ENCODE assay signal across 1 cellular context in genomic region chr19:49442793-49443365, GRCh38.
TF ChIP-seq lines count a peak whose summit lies in the region.

No MANE protein-coding gene starts in this region.

TF ChIP-seq in K562, 482 proteins besides CTCF, POLR2A, EP300 and RAD21 (continues in another document):
- TF ChIP-seq HLTF (IDR thresholded peaks at IDR 0.05) (no peak), PHF8 (IDR thresholded peaks at IDR 0.05; ENCODE audit: borderline replicate concordance, low read length) (peak; percentile 59; the same call in 1 of the 2 replicates), ZNF707 (CRISPR knock-in tag; conservative IDR thresholded peaks at IDR 0.05) (no peak), ZNF57 (CRISPR knock-in tag; IDR thresholded peaks at IDR 0.05) (no peak), ZEB2 (IDR thresholded peaks at IDR 0.05) (no peak), MECOM (CRISPR knock-in tag; IDR thresholded peaks at IDR 0.05) (no peak), LCOR (CRISPR knock-in tag; IDR thresholded peaks at IDR 0.05) (0 out of 2 replicates have a peak, but pooled peaks have one; percentile 14), BRD9 (IDR thresholded peaks at IDR 0.05; ENCODE audit: low read depth, partially characterized antibody) (no peak), E2F5 (CRISPR knock-in tag; IDR thresholded peaks at IDR 0.05) (no peak), POLR2B (IDR thresholded peaks at IDR 0.05; ENCODE audit: low read depth, partially characterized antibody) (no peak), ID3 (CRISPR knock-in tag; IDR thresholded peaks at IDR 0.05) (no peak), ID3 (tag; IDR thresholded peaks at IDR 0.05) (no peak), UBTF (IDR thresholded peaks at IDR 0.05; ENCODE audit: borderline replicate concordance in 1 of 2, low read depth in 2 of 2, low read length in 2 of 2) (0 out of 4 replicates have a peak, but pooled peaks of 1 of the 2 experiments have one; percentile 8), NR2C2 (CRISPR knock-in tag; IDR thresholded peaks at IDR 0.05) (no peak), NR2C2 (tag; IDR thresholded peaks at IDR 0.05) (peak; percentile 20; the same call in 1 of the 2 replicates), ARID3A (IDR thresholded peaks at IDR 0.05; ENCODE audit: borderline replicate concordance, low read depth, low read length) (0 out of 2 replicates have a peak, but pooled peaks have one; percentile 8), ARID3B (CRISPR knock-in tag; IDR thresholded peaks at IDR 0.05; ENCODE audit: borderline replicate concordance) (no peak), FOXJ3 (CRISPR knock-in tag; IDR thresholded peaks at IDR 0.05) (no peak), ZNF75A (CRISPR knock-in tag; IDR thresholded peaks at IDR 0.05) (no peak), ETV5 (CRISPR knock-in tag; IDR thresholded peaks at IDR 0.05; ENCODE audit: low read depth) (no peak), XRCC5 (IDR thresholded peaks at IDR 0.05; ENCODE audit: low read depth, low read length) (no peak), CC2D1A (IDR thresholded peaks at IDR 0.05) (peak; percentile 91), ZBTB40 (IDR thresholded peaks at IDR 0.05) (no peak), ZBTB40 (CRISPR knock-in tag; IDR thresholded peaks at IDR 0.05) (no peak), ZNF384 (IDR thresholded peaks at IDR 0.05; ENCODE audit: low read depth, low read length) (no peak), SAFB2 (IDR thresholded peaks at IDR 0.05; ENCODE audit: borderline replicate concordance, low read depth, low read length, severe bottlenecking) (no peak), ETS1 (conservative IDR thresholded peaks at IDR 0.05; ENCODE audit: control insufficient read depth, low read depth, low read length) (0 out of 2 replicates have a peak, but pooled peaks have one; percentile 38), ZNF696 (CRISPR knock-in tag; conservative IDR thresholded peaks at IDR 0.05) (no peak), USF2 (CRISPR knock-in tag; IDR thresholded peaks at IDR 0.05) (no peak), ZBTB7A (IDR thresholded peaks at IDR 0.05; ENCODE audit: borderline replicate concordance, control insufficient read depth, low read depth, low read length) (peak; percentile 20; the same call in 1 of the 2 replicates), EGR1 (conservative IDR thresholded peaks at IDR 0.05) (peak; percentile 85), BCL6 (CRISPR knock-in tag; IDR thresholded peaks at IDR 0.05) (no peak), ZNF609 (CRISPR knock-in tag; IDR thresholded peaks at IDR 0.05; ENCODE audit: borderline replicate concordance) (no peak), MCM7 (IDR thresholded peaks at IDR 0.05) (no peak), HNRNPUL1 (IDR thresholded peaks at IDR 0.05; ENCODE audit: low read length) (no peak), NCOA6 (IDR thresholded peaks at IDR 0.05) (no peak), ZNF184 (CRISPR knock-in tag; IDR thresholded peaks at IDR 0.05) (no peak)
